In the genomic region with DNA sequence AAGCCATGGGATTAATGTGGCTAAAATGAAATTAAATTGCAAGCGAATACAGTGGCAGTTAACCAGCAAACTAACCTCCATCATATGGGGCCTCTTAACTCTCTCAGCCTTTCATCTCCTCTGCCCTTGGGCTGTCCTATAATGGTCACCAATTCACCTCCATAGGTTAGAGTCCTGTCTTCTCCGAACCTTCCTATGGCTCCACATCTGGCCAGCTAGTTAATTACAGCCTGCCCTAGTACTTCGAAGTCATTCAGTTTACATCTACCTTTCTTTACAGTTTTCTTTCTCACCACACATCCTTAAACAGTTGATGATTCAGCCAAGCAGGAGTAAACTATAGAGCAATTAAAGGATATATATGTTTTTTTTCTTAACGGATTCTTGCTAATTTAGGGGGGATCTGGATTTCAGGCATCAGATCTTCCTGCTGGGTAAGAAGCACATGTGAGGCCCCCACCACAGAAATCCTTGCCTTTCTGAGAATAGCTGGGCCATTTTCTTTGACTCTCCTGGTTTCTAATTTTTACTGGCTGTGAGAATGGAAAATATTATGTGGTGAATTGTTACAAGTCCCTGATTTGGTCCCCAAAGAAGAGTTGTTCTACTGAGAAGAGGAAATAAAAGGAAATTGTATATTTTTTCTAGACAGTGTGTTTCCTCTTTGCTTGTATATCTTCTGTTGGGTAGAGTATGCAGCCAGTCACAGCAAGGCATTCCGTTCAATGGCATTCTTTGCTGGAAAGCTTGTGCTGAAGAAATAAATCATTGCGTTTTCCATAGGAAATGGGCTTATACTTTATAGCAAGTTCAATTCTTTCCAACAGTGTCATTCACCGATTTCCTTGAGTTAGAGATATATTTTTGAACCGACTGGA, we compare ENCODE assay signal across 23 cellular contexts. TPM values are rescaled to one million over a fixed set of nuclear protein-coding genes. Genes with fewer than 3 reads are reported as not detected.
DNase-seq lines count a peak whose midpoint lies in the region; ATAC-seq and TF ChIP-seq lines count a peak whose summit lies in the region.
"Had no signal": no experiment of that assay in that cellular context is flagged by ENCODE, and none has a peak within 500 bp of the region (broad histone marks: within the 10 kb centered on the region; RNA-seq: fewer than 3 reads in every experiment).

No MANE protein-coding gene starts in this region.

- H3K27me3 Mint-ChIP-seq in MCF 10A (ENCODE audit: insufficient read depth, unreplicated experiment) (no peaks in the 10 kb centered on the region), WTC11 (ENCODE audit: low read depth) (no peaks in the 10 kb centered on the region)
- H3K27me3 Mint-ChIP-seq in naive thymus-derived CD4-positive, alpha-beta T cell, result peaks cover 12 to 42% (median 38%) of the 10 kb centered on the region in 5 donors

- H3K27ac ChIP-seq in breast epithelium (no peak overlapping the region), fibroblast of lung (ENCODE audit: insufficient read depth, low read length) (peak overlapping the region; percentile 11)
- no peak overlapping the region for H3K27ac ChIP-seq in naive thymus-derived CD4-positive, alpha-beta T cell (ENCODE audit: low read depth, low read length)
- H3K27ac ChIP-seq: BLaER1 treated with 17β-estradiol and CSF1 and Interleukin-3, amounts not matched to agents 10 nM and 100 nM; psoas muscle; spleen; VCaP had no signal

- H3K4me1 ChIP-seq in breast epithelium, result no peaks in the 10 kb centered on the region
- no peaks in the 10 kb centered on the region for H3K4me1 ChIP-seq in fibroblast of lung (ENCODE audit: control insufficient read depth, extremely low read depth, insufficient read depth, low read length)
- H3K4me1 ChIP-seq in skeletal muscle satellite cell (ENCODE audit: control insufficient read depth, insufficient read depth, low read length), result peaks cover 37% of the 10 kb centered on the region
- H3K4me1 ChIP-seq in naive thymus-derived CD4-positive, alpha-beta T cell (ENCODE audit: control insufficient read depth in 2 of 2, insufficient read depth in 2 of 2, low read length in 2 of 2), result no peaks in the 10 kb centered on the region
- H3K4me1 ChIP-seq: BLaER1 treated with 17β-estradiol and CSF1 and Interleukin-3, amounts not matched to agents 10 nM and 100 nM; psoas muscle; spleen had no signal

- H3K9me3 Mint-ChIP-seq in MCF 10A (ENCODE audit: unreplicated experiment) (no peaks in the 10 kb centered on the region), WTC11 (no peaks in the 10 kb centered on the region)
- peaks cover 0 to 1% (median 0%) of the 10 kb centered on the region in 11 donors for H3K9me3 Mint-ChIP-seq in naive thymus-derived CD4-positive, alpha-beta T cell
- H3K9me3 Mint-ChIP-seq: activated CD4-positive, alpha-beta memory T cell treated with anti-CD3 and anti-CD28 coated beads for 36 hours; T-helper 1 cell treated with Interleukin-12 subunit alpha and Interleukin-12 subunit beta and Interleukin-4 antibody, amounts not matched to agents 30 μg/mL and 1 μg/mL, for 36 hours had no signal

- POLR2A ChIA-PET in MCF 10A (lab: Yijun Ruan, JAX), result interaction anchor here (1.0 to 10.2 kb wide), 3 partner anchors 10 to 100 kb away, joined by 4 to 87 read pairs (median 7); partner anchors contain the start of gene HMGA2
- POLR2A ChIA-PET in WTC11 (lab: Charles Lee), result no interaction called here
- POLR2A ChIA-PET in naive thymus-derived CD4-positive, alpha-beta T cell (lab: Charles Lee), result no interaction called here

- H3K36me3 ChIP-seq in breast epithelium (no peaks in the 10 kb centered on the region), fibroblast of lung (ENCODE audit: control insufficient read depth, insufficient read depth, low read length) (peaks cover 9% of the 10 kb centered on the region), skeletal muscle satellite cell (ENCODE audit: insufficient read depth, low read length) (peaks cover 97% of the 10 kb centered on the region)
- no peaks in the 10 kb centered on the region for H3K36me3 ChIP-seq in naive thymus-derived CD4-positive, alpha-beta T cell (ENCODE audit: control insufficient read depth in 2 of 3, insufficient read depth in 3 of 3, low read length in 3 of 3)
- H3K36me3 ChIP-seq: BLaER1 treated with 17β-estradiol and CSF1 and Interleukin-3, amounts not matched to agents 10 nM and 100 nM; spleen had no signal

- ATAC-seq in WTC11, result peak; percentile 94
- no peak for ATAC-seq in GM18909 (IDR thresholded peaks at IDR 0.05; ENCODE audit: poor library complexity, unreplicated experiment)
- ATAC-seq in naive thymus-derived CD4-positive, alpha-beta T cell, result no peak
- ATAC-seq: psoas muscle had no signal

- no peaks in the 10 kb centered on the region for H4K20me1 ChIP-seq in fibroblast of lung (ENCODE audit: control insufficient read depth, extremely low read depth, insufficient read depth, low read length)
- H4K20me1 ChIP-seq: BLaER1 treated with 17β-estradiol and CSF1 and Interleukin-3, amounts not matched to agents 10 nM and 100 nM had no signal

- DNase-seq in MCF 10A (ENCODE audit: unreplicated experiment) (no peak), breast epithelium (ENCODE audit: low spot score in 2 of 2) (no peak), WTC11 (ENCODE audit: low spot score) (no peak), fibroblast of lung (ENCODE audit: low read depth in 2 of 2) (no peak)
- no peak for DNase-seq in stimulated activated naive CD4-positive, alpha-beta T cell treated with Interleukin-2 at 50 U/mL for 16 hours (lab: John Stamatoyannopoulos, UW)
- no peak for DNase-seq in naive thymus-derived CD4-positive, alpha-beta T cell
- DNase-seq: 8988T; activated CD4-positive, alpha-beta memory T cell treated with anti-CD3 and anti-CD28 coated beads for 36 hours; activated naive CD4-positive, alpha-beta T cell treated with Interleukin-2 at 50 U/mL for 16 hours; anterior cingulate cortex; foreskin fibroblast; GF-D8; hippocampal formation; NCI-H187; NCI-H345; psoas muscle; spleen had no signal

- H3K79me2 ChIP-seq in fibroblast of lung (ENCODE audit: control insufficient read depth, insufficient read depth, low read length), result peaks cover 88% of the 10 kb centered on the region

- H3K9me3 ChIP-seq in breast epithelium (no peaks in the 10 kb centered on the region), fibroblast of lung (ENCODE audit: control insufficient read depth, insufficient read depth, low read depth, low read length) (no peaks in the 10 kb centered on the region), skeletal muscle satellite cell (replicated peaks; ENCODE audit: low read length) (no peaks in the 10 kb centered on the region)
- H3K9me3 ChIP-seq in naive thymus-derived CD4-positive, alpha-beta T cell (ENCODE audit: control insufficient read depth in 2 of 3, low read length in 3 of 3), result no peaks in the 10 kb centered on the region
- H3K9me3 ChIP-seq: BLaER1 treated with 17β-estradiol and CSF1 and Interleukin-3, amounts not matched to agents 10 nM and 100 nM; psoas muscle; spleen had no signal

- H3K4me3 ChIP-seq in breast epithelium (no peak overlapping the region), fibroblast of lung (replicated peaks in 1 of 4; ENCODE audit: control extremely low read depth in 1 of 4, insufficient read depth in 1 of 4, low read depth in 3 of 4, low read length in 4 of 4) (no peak overlapping the region), skeletal muscle satellite cell (ENCODE audit: low read length) (no peak overlapping the region)
- no peak overlapping the region for H3K4me3 ChIP-seq in naive thymus-derived CD4-positive, alpha-beta T cell (ENCODE audit: low read length)
- H3K4me3 ChIP-seq: BLaER1 treated with 17β-estradiol and CSF1 and Interleukin-3, amounts not matched to agents 10 nM and 100 nM; psoas muscle; spleen had no signal

- no peak overlapping the region for H3K9ac ChIP-seq in fibroblast of lung (ENCODE audit: insufficient read depth, low read length)
- H3K9ac ChIP-seq in skeletal muscle satellite cell (ENCODE audit: low read depth, low read length), result peak overlapping the region; percentile 2
- H3K9ac ChIP-seq: BLaER1 treated with 17β-estradiol and CSF1 and Interleukin-3, amounts not matched to agents 10 nM and 100 nM had no signal

- BruUV-seq in MCF 10A (replicated peaks; lab: Mats Ljungman, UMichigan), result no TSS peak

- peaks cover 70% of the 10 kb centered on the region for H3K36me3 Mint-ChIP-seq in MCF 10A (ENCODE audit: insufficient read depth, unreplicated experiment)
- H3K36me3 Mint-ChIP-seq in WTC11, result peaks cover 35% of the 10 kb centered on the region
- no peaks in the 10 kb centered on the region for H3K36me3 Mint-ChIP-seq in naive thymus-derived CD4-positive, alpha-beta T cell
- H3K36me3 Mint-ChIP-seq: activated CD4-positive, alpha-beta memory T cell treated with anti-CD3 and anti-CD28 coated beads for 36 hours had no signal

- H3K4me2 ChIP-seq in fibroblast of lung (ENCODE audit: extremely low read depth, insufficient read depth, low read length) (peak overlapping the region; percentile 23), skeletal muscle satellite cell (ENCODE audit: low read length) (peak overlapping the region; percentile 13)
- H3K4me2 ChIP-seq: BLaER1 treated with 17β-estradiol and CSF1 and Interleukin-3, amounts not matched to agents 10 nM and 100 nM had no signal

- no peaks in the 10 kb centered on the region for H3K27me3 ChIP-seq in breast epithelium
- H3K27me3 ChIP-seq in fibroblast of lung (ENCODE audit: control insufficient read depth, insufficient read depth, low read length), result no peaks in the 10 kb centered on the region
- H3K27me3 ChIP-seq in skeletal muscle satellite cell (ENCODE audit: control insufficient read depth, insufficient read depth, low read length), result no peaks in the 10 kb centered on the region
- peaks cover 0 to 3% of the 10 kb centered on the region in 2 donors for H3K27me3 ChIP-seq in naive thymus-derived CD4-positive, alpha-beta T cell (ENCODE audit: control insufficient read depth in 2 of 2, insufficient read depth in 2 of 2, low read length in 2 of 2)
- H3K27me3 ChIP-seq: BLaER1 treated with 17β-estradiol and CSF1 and Interleukin-3, amounts not matched to agents 10 nM and 100 nM had no signal

- peaks cover 37% of the 10 kb centered on the region for H3K4me1 Mint-ChIP-seq in MCF 10A (ENCODE audit: insufficient read depth, unreplicated experiment)
- peaks cover 34% of the 10 kb centered on the region for H3K4me1 Mint-ChIP-seq in WTC11
- H3K4me1 Mint-ChIP-seq in naive thymus-derived CD4-positive, alpha-beta T cell, result no peaks in the 10 kb centered on the region

- intact Hi-C loops in MCF 10A (cut with micrococcal nuclease), result no loop called here
- intact Hi-C loops in breast epithelium (cut with DNase I; ENCODE audit: low total_unique reads), result no loop called here
- intact Hi-C loops in naive thymus-derived CD4-positive, alpha-beta T cell (cut with micrococcal nuclease), result no loop called here

- H3K27ac Mint-ChIP-seq in MCF 10A (ENCODE audit: low read depth, unreplicated experiment) (peak overlapping the region; percentile 41), WTC11 (no peak overlapping the region)
- no peak overlapping the region for H3K27ac Mint-ChIP-seq in naive thymus-derived CD4-positive, alpha-beta T cell
- H3K27ac Mint-ChIP-seq: activated CD4-positive, alpha-beta memory T cell treated with anti-CD3 and anti-CD28 coated beads for 36 hours; T-helper 1 cell treated with Interleukin-12 subunit alpha and Interleukin-12 subunit beta and Interleukin-4 antibody, amounts not matched to agents 30 μg/mL and 1 μg/mL, for 36 hours had no signal

- no peak for TF ChIP-seq POLR2A in breast epithelium (IDR thresholded peaks at IDR 0.05)

- H3K4me3 Mint-ChIP-seq in MCF 10A (ENCODE audit: unreplicated experiment), result no peak overlapping the region
- no peak overlapping the region for H3K4me3 Mint-ChIP-seq in WTC11
- no peak overlapping the region for H3K4me3 Mint-ChIP-seq in naive thymus-derived CD4-positive, alpha-beta T cell
- H3K4me3 Mint-ChIP-seq: activated CD4-positive, alpha-beta memory T cell treated with anti-CD3 and anti-CD28 coated beads for 36 hours; T-helper 1 cell treated with Interleukin-12 subunit alpha and Interleukin-12 subunit beta and Interleukin-4 antibody, amounts not matched to agents 30 μg/mL and 1 μg/mL, for 36 hours had no signal

- TF ChIP-seq CTCF in MCF 10A (IDR thresholded peaks at IDR 0.05; ENCODE audit: unreplicated experiment), result peak; percentile 19
- no peak for TF ChIP-seq CTCF in breast epithelium (IDR thresholded peaks at IDR 0.05)
- no peak for TF ChIP-seq CTCF in WTC11 (IDR thresholded peaks at IDR 0.05)
- TF ChIP-seq CTCF in fibroblast of lung (conservative IDR thresholded peaks at IDR 0.05 in 1 of 2, IDR thresholded peaks at IDR 0.05 in 1 of 2; ENCODE audit: low read depth in 1 of 2, low read length in 2 of 2), result peak in 1 of 2 donors; percentile 13

- CTCF ChIA-PET in MCF 10A (lab: Yijun Ruan, JAX) (interaction anchor here (0.6 to 0.9 kb wide), 3 partner anchors 29 to 141 kb away, joined by 3 to 6 read pairs (median 3); no protein-coding TSS in a partner anchor), WTC11 (lab: Charles Lee) (interaction anchor here (1.0 to 1.4 kb wide), 3 partner anchors 13 to 239 kb away, joined by 3 to 4 read pairs (median 4); no protein-coding TSS in a partner anchor)
- CTCF ChIA-PET in naive thymus-derived CD4-positive, alpha-beta T cell (lab: Charles Lee), result no interaction called here

- H2AFZ ChIP-seq in fibroblast of lung (ENCODE audit: low read length), result no peak overlapping the region

RNA-seq across cellular contexts. Expression of gene HMGA2, which starts 16.7 kb away (rescaled TPM):
- total RNA-seq in MCF 10A (2022) (78.2 and 80.0 TPM in 2 replicates), breast epithelium (under 1 TPM in 1 of 3 donors, not detected in 2; 0.16 TPM), WTC11 (2021) (93.6 to 98.7 TPM (median 95.9 TPM) in 3 replicates), fibroblast of lung (4.4 and 7.3 TPM in 2 replicates)
- 8.2 and 15.9 TPM in 2 replicates for polyA plus RNA-seq in fibroblast of lung
- polyA plus RNA-seq in fibroblast of lung (2012), result 7.0 and 15.7 TPM in 2 replicates
- polyA minus RNA-seq in fibroblast of lung (ENCODE audit: low replicate concordance), result 6.4 and 9.3 TPM in 2 replicates
- total RNA-seq in skeletal muscle satellite cell (2012; rRNA removed), result 73.0 and 91.0 TPM in 2 replicates
- total RNA-seq in naive thymus-derived CD4-positive, alpha-beta T cell, result under 1 TPM in 2 of 5 experiments, not detected in 3; 0.16 to 0.47 TPM
- polyA plus RNA-seq in naive thymus-derived CD4-positive, alpha-beta T cell, result not detected
- total RNA-seq: activated CD4-positive, alpha-beta memory T cell treated with anti-CD3 and anti-CD28 coated beads for 36 hours; mesenteric fat pad had no signal
